Comparison of ENCODE assay signal across 15 cellular contexts in the genomic region with DNA sequence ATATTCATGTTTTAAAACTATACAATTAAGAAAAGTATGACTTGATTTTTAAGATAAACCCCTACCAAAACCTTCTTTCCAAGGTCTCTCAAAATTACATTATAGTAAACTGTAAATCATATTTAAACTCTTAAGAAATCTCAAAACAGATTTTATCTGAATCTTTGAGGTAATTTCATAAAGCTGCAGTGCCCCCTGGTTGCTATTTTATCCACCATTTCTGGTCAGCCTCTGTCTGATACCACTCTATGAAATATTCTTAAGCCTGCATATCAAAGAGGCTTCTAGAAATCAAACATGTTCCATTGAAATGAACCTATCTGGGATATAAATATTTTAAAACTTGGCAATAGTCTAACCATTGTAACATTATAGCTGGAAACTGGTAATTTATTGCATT.
DNase-seq lines count a peak whose midpoint lies in the region; ATAC-seq, FAIRE-seq and TF ChIP-seq lines count a peak whose summit lies in the region.
"Had no signal": no experiment of that assay in that cellular context is flagged by ENCODE, and none has a peak within 500 bp of the region (broad histone marks: within the 10 kb centered on the region; RNA-seq: fewer than 3 reads in every experiment).

No MANE protein-coding gene starts in this region.

- H3K9me2 ChIP-seq in OCI-LY7 (ENCODE audit: insufficient read depth, low read length), result no peaks in the 10 kb centered on the region

- H4K20me1 ChIP-seq in OCI-LY7 (ENCODE audit: insufficient read depth, low read length) (no peaks in the 10 kb centered on the region), H1 (replicated peaks in 1 of 2; ENCODE audit: control insufficient read depth in 1 of 2, insufficient read depth in 2 of 2, low read length in 2 of 2) (no peaks in the 10 kb centered on the region)

- H3K9me3 Mint-ChIP-seq in activated CD8-positive, alpha-beta T cell treated with anti-CD3 and anti-CD28 coated beads for 36 hours, result no peaks in the 10 kb centered on the region
- no peaks in the 10 kb centered on the region for H3K9me3 Mint-ChIP-seq in activated CD8-positive, alpha-beta T cell treated with anti-CD3 and anti-CD28 coated beads, Interleukin-2, amount 10 ng/mL, durations not matched to agents 7 days and 5 days (ENCODE audit: insufficient read depth)
- H3K9me3 Mint-ChIP-seq: activated CD4-positive, alpha-beta T cell treated with anti-CD3 and anti-CD28 coated beads, Interleukin-2, amount 10 ng/mL, durations not matched to agents 7 days and 5 days had no signal

- no peak overlapping the region for H2AK5ac ChIP-seq in H1 (ENCODE audit: low read depth, low read length)

- no peak for TF ChIP-seq EP300 in H1 (IDR thresholded peaks at IDR 0.05; ENCODE audit: borderline replicate concordance in 1 of 2, low read depth in 2 of 2, low read length in 2 of 2)

- no peak for FAIRE-seq in H1 (lab: Jason Lieb, UNC)

- no peak for TF ChIP-seq POLR2A in H1 (IDR thresholded peaks at IDR 0.05; ENCODE audit: control extremely low read depth in 1 of 2, low read depth in 2 of 2, low read length in 2 of 2)

- no peaks in the 10 kb centered on the region for H3K4me1 Mint-ChIP-seq in activated CD8-positive, alpha-beta T cell treated with anti-CD3 and anti-CD28 coated beads for 36 hours (ENCODE audit: low read depth)
- no peaks in the 10 kb centered on the region for H3K4me1 Mint-ChIP-seq in activated CD8-positive, alpha-beta T cell treated with anti-CD3 and anti-CD28 coated beads, Interleukin-2, amount 10 ng/mL, durations not matched to agents 7 days and 5 days (ENCODE audit: low read depth)
- H3K4me1 Mint-ChIP-seq: activated CD4-positive, alpha-beta T cell treated with anti-CD3 and anti-CD28 coated beads, Interleukin-2, amount 10 ng/mL, durations not matched to agents 7 days and 5 days had no signal

- no peak overlapping the region for H3K14ac ChIP-seq in H1 (ENCODE audit: insufficient read length)

- H3K9ac ChIP-seq in H1 (replicated peaks in 1 of 4; ENCODE audit: extremely low read depth in 1 of 4, low read depth in 3 of 4, low read length in 3 of 4), result no peak overlapping the region

- H3K23ac ChIP-seq in H1 (ENCODE audit: insufficient read length), result no peak overlapping the region

- H3K4me3 Mint-ChIP-seq in activated CD8-positive, alpha-beta T cell treated with anti-CD3 and anti-CD28 coated beads for 36 hours, result no peak overlapping the region
- no peak overlapping the region for H3K4me3 Mint-ChIP-seq in activated CD8-positive, alpha-beta T cell treated with anti-CD3 and anti-CD28 coated beads, Interleukin-2, amount 10 ng/mL, durations not matched to agents 7 days and 5 days
- H3K4me3 Mint-ChIP-seq: activated CD4-positive, alpha-beta T cell treated with anti-CD3 and anti-CD28 coated beads, Interleukin-2, amount 10 ng/mL, durations not matched to agents 7 days and 5 days had no signal

- H4K5ac ChIP-seq in H1 (ENCODE audit: insufficient read length, low read depth, low read length), result no peak overlapping the region

- H2BK12ac ChIP-seq in H1 (ENCODE audit: low read depth, low read length), result no peak overlapping the region

- H3K23me2 ChIP-seq in H1 (ENCODE audit: low read depth, low read length), result no peaks in the 10 kb centered on the region; the same call in 1 of the 2 replicates

- BruUV-seq in OCI-LY7 (replicated peaks; lab: Mats Ljungman, UMichigan), result no TSS peak

- peak; percentile 44 to 50 for TF ChIP-seq RAD21 in H1 (IDR thresholded peaks at IDR 0.05 in 1 of 2, conservative IDR thresholded peaks at IDR 0.05 in 1 of 2; ENCODE audit: low read depth in 2 of 2, low read length in 2 of 2)

- H2AFZ ChIP-seq in OCI-LY7 (ENCODE audit: low read length), result no peak overlapping the region
- no peak overlapping the region for H2AFZ ChIP-seq in H1 (ENCODE audit: low read length)

- H3K4me1 ChIP-seq in OCI-LY7 (ENCODE audit: insufficient read depth, low read length, poor library complexity, severe bottlenecking), result no peaks in the 10 kb centered on the region
- no peaks in the 10 kb centered on the region for H3K4me1 ChIP-seq in H1 (replicated peaks in 1 of 4; ENCODE audit: control insufficient read depth in 3 of 4, insufficient read depth in 4 of 4, low read length in 3 of 4)

- H2BK15ac ChIP-seq in H1 (ENCODE audit: low read length), result no peak overlapping the region

- ATAC-seq in activated CD8-positive, alpha-beta T cell treated with anti-CD3 and anti-CD28 coated beads for 36 hours, result no peak
- no peak for ATAC-seq in activated CD8-positive, alpha-beta T cell treated with anti-CD3 and anti-CD28 coated beads, Interleukin-2, amount 10 ng/mL, durations not matched to agents 7 days and 5 days
- no peak for ATAC-seq in esophagus mucosa
- ATAC-seq in GM21786 (IDR thresholded peaks at IDR 0.05; ENCODE audit: unreplicated experiment), result no peak

- TF ChIP-seq CTCF in activated CD8-positive, alpha-beta T cell treated with anti-CD3 and anti-CD28 coated beads for 36 hours (IDR thresholded peaks at IDR 0.05), result no peak
- TF ChIP-seq CTCF in OCI-LY7 (conservative IDR thresholded peaks at IDR 0.05; ENCODE audit: low read length) (peak; percentile 49), H1 (IDR thresholded peaks at IDR 0.05; ENCODE audit: control extremely low read depth in 1 of 3, insufficient read depth in 1 of 3, low read depth in 1 of 3, low read length in 3 of 3) (peak in 1 of 3 experiments; percentile 13; a peak in 1 of 4 replicates)

- H3K36me3 Mint-ChIP-seq in activated CD8-positive, alpha-beta T cell treated with anti-CD3 and anti-CD28 coated beads for 36 hours (ENCODE audit: low read depth), result no peaks in the 10 kb centered on the region
- no peaks in the 10 kb centered on the region for H3K36me3 Mint-ChIP-seq in activated CD8-positive, alpha-beta T cell treated with anti-CD3 and anti-CD28 coated beads, Interleukin-2, amount 10 ng/mL, durations not matched to agents 7 days and 5 days (ENCODE audit: low read depth)

- H4K91ac ChIP-seq in H1 (replicated peaks; ENCODE audit: insufficient read length, low read length), result no peak overlapping the region

- no peaks in the 10 kb centered on the region for H3K79me1 ChIP-seq in H1 (ENCODE audit: low read depth, low read length)

- H3K9me3 ChIP-seq in OCI-LY7 (ENCODE audit: low read length), result no peaks in the 10 kb centered on the region
- no peaks in the 10 kb centered on the region for H3K9me3 ChIP-seq in H1 (ENCODE audit: insufficient read depth in 2 of 2, low read depth in 1 of 2, low read length in 1 of 2)

- intact Hi-C loops in activated CD8-positive, alpha-beta T cell treated with anti-CD3 and anti-CD28 coated beads for 36 hours (cut with micrococcal nuclease), result no loop called here
- intact Hi-C loops in OCI-LY7 (cut with micrococcal nuclease; ENCODE audit: unreplicated experiment), result no loop called here

- H2BK5ac ChIP-seq in H1 (ENCODE audit: low read depth, low read length), result no peak overlapping the region

- no peak overlapping the region for H2BK20ac ChIP-seq in H1 (ENCODE audit: low read length)

- CTCF ChIA-PET in activated CD8-positive, alpha-beta T cell treated with anti-CD3 and anti-CD28 coated beads for 36 hours (lab: Charles Lee), result no interaction called here
- CTCF ChIA-PET in activated CD8-positive, alpha-beta T cell treated with anti-CD3 and anti-CD28 coated beads, Interleukin-2, amount 10 ng/mL, durations not matched to agents 7 days and 5 days (lab: Charles Lee), result no interaction called here
- CTCF ChIA-PET in OCI-LY7 (lab: Charles Lee; ENCODE audit: unreplicated experiment), result no interaction called here
- CTCF ChIA-PET in H1 (lab: Charles Lee; ENCODE audit: partially characterized antibody), result interaction anchor here (0.6 to 1.2 kb wide), 3 partner anchors 14 to 44 kb away, joined by 3 read pairs; no protein-coding TSS in a partner anchor

- H3K4me2 ChIP-seq in OCI-LY7 (ENCODE audit: low read length), result no peak overlapping the region
- no peak overlapping the region for H3K4me2 ChIP-seq in H1 (ENCODE audit: insufficient read depth in 1 of 2, low read depth in 2 of 2, low read length in 2 of 2)

- no peak overlapping the region for H3K27ac Mint-ChIP-seq in activated CD8-positive, alpha-beta T cell treated with anti-CD3 and anti-CD28 coated beads for 36 hours
- no peak overlapping the region for H3K27ac Mint-ChIP-seq in activated CD8-positive, alpha-beta T cell treated with anti-CD3 and anti-CD28 coated beads, Interleukin-2, amount 10 ng/mL, durations not matched to agents 7 days and 5 days
- H3K27ac Mint-ChIP-seq: activated CD4-positive, alpha-beta T cell treated with anti-CD3 and anti-CD28 coated beads, Interleukin-2, amount 10 ng/mL, durations not matched to agents 7 days and 5 days; progenitor cell of endocrine pancreas had no signal

- H3K79me2 ChIP-seq in OCI-LY7 (ENCODE audit: insufficient read depth, low read depth, low read length), result no peaks in the 10 kb centered on the region
- H3K79me2 ChIP-seq in H1 (ENCODE audit: control insufficient read depth in 1 of 2, insufficient read depth in 2 of 2, low read length in 2 of 2), result no peaks in the 10 kb centered on the region

- POLR2A ChIA-PET in activated CD8-positive, alpha-beta T cell treated with anti-CD3 and anti-CD28 coated beads for 36 hours (lab: Charles Lee), result no interaction called here
- POLR2A ChIA-PET in activated CD8-positive, alpha-beta T cell treated with anti-CD3 and anti-CD28 coated beads, Interleukin-2, amount 10 ng/mL, durations not matched to agents 7 days and 5 days (lab: Charles Lee), result no interaction called here
- POLR2A ChIA-PET in OCI-LY7 (lab: Charles Lee), result no interaction called here
- POLR2A ChIA-PET in H1 (lab: Charles Lee; ENCODE audit: partially characterized antibody), result no interaction called here

- no peak overlapping the region for H3K56ac ChIP-seq in H1 (replicated peaks; ENCODE audit: insufficient read length, low read depth, low read length)

- H3K4ac ChIP-seq in H1 (replicated peaks; ENCODE audit: insufficient read length, low read depth, low read length), result no peak overlapping the region

- no peaks in the 10 kb centered on the region for H3K27me3 ChIP-seq in H1 (replicated peaks in 1 of 4; ENCODE audit: control insufficient read depth in 3 of 4, extremely low read depth in 1 of 4, insufficient read depth in 3 of 4, low read length in 3 of 4)

- H3K27ac ChIP-seq in OCI-LY7 (ENCODE audit: low read depth, low read length, poor library complexity, severe bottlenecking), result no peak overlapping the region
- H3K27ac ChIP-seq in H1 (ENCODE audit: low read depth, low read length), result no peak overlapping the region

- H3K4me3 ChIP-seq in OCI-LY7 (ENCODE audit: low read depth, low read length, poor library complexity, severe bottlenecking) (no peak overlapping the region), H1 (ENCODE audit: extremely low read depth in 1 of 4, insufficient read depth in 2 of 4, low read depth in 3 of 4, low read length in 4 of 4) (no peak overlapping the region)
- H3K4me3 ChIP-seq: lung had no signal

- H3K18ac ChIP-seq in H1 (ENCODE audit: extremely low read depth, low read length), result no peak overlapping the region

- H2BK120ac ChIP-seq in H1 (replicated peaks; ENCODE audit: low read depth, low read length), result no peak overlapping the region

- H3K36me3 ChIP-seq in OCI-LY7 (ENCODE audit: insufficient read depth, low read length) (no peaks in the 10 kb centered on the region), H1 (ENCODE audit: control insufficient read depth in 2 of 4, insufficient read depth in 4 of 4, low read length in 3 of 4) (no peaks in the 10 kb centered on the region)

- H4K8ac ChIP-seq in H1 (ENCODE audit: extremely low read depth, insufficient read depth, low read length), result no peak overlapping the region

- DNase-seq in activated CD8-positive, alpha-beta T cell treated with anti-CD3 and anti-CD28 coated beads for 36 hours, result peak; percentile 4
- DNase-seq in activated CD8-positive, alpha-beta T cell treated with anti-CD3 and anti-CD28 coated beads, Interleukin-2, amount 10 ng/mL, durations not matched to agents 7 days and 5 days, result no peak
- no peak for DNase-seq in OCI-LY7 (ENCODE audit: low spot score)
- DNase-seq in H1 (ENCODE audit: low read depth in 1 of 2, low spot score in 2 of 2), result no peak
- peak; percentile 40 for DNase-seq in superior temporal gyrus (ENCODE audit: extremely low spot score)
- no peak for DNase-seq in SKM-1 (lab: John Stamatoyannopoulos, UW; ENCODE audit: unreplicated experiment)
- DNase-seq: activated CD4-positive, alpha-beta T cell treated with anti-CD3 and anti-CD28 coated beads, Interleukin-2, amount 10 ng/mL, durations not matched to agents 7 days and 5 days; activated gamma-delta T cell treated with Interleukin-2 at 50 U/mL for 16 hours; dermis blood vessel endothelial cell; glutamatergic neuron; NCI-H2227 treated with DMSO at 0.1 percent for 48 hours had no signal

- H3K27me3 Mint-ChIP-seq in activated CD8-positive, alpha-beta T cell treated with anti-CD3 and anti-CD28 coated beads for 36 hours, result no peaks in the 10 kb centered on the region
- H3K27me3 Mint-ChIP-seq in activated CD8-positive, alpha-beta T cell treated with anti-CD3 and anti-CD28 coated beads, Interleukin-2, amount 10 ng/mL, durations not matched to agents 7 days and 5 days (ENCODE audit: low read depth), result no peaks in the 10 kb centered on the region
- H3K27me3 Mint-ChIP-seq: activated CD4-positive, alpha-beta T cell treated with anti-CD3 and anti-CD28 coated beads, Interleukin-2, amount 10 ng/mL, durations not matched to agents 7 days and 5 days; progenitor cell of endocrine pancreas had no signal

Comparison
In these comparisons a context has a peak if more than half of its experiments do, and no peak if none do; other contexts are left out.
1. DNase-seq: peak in activated CD8-positive, alpha-beta T cell treated with anti-CD3 and anti-CD28 coated beads for 36 hours (single experiment) and superior temporal gyrus (single experiment); none in activated CD8-positive, alpha-beta T cell treated with anti-CD3 and anti-CD28 coated beads, Interleukin-2, amount 10 ng/mL, durations not matched to agents 7 days and 5 days (single experiment), OCI-LY7 (single experiment), H1 (0 of 2) and SKM-1 (single experiment).